ENCODE assay signal across 16 cellular contexts in the genomic region with DNA sequence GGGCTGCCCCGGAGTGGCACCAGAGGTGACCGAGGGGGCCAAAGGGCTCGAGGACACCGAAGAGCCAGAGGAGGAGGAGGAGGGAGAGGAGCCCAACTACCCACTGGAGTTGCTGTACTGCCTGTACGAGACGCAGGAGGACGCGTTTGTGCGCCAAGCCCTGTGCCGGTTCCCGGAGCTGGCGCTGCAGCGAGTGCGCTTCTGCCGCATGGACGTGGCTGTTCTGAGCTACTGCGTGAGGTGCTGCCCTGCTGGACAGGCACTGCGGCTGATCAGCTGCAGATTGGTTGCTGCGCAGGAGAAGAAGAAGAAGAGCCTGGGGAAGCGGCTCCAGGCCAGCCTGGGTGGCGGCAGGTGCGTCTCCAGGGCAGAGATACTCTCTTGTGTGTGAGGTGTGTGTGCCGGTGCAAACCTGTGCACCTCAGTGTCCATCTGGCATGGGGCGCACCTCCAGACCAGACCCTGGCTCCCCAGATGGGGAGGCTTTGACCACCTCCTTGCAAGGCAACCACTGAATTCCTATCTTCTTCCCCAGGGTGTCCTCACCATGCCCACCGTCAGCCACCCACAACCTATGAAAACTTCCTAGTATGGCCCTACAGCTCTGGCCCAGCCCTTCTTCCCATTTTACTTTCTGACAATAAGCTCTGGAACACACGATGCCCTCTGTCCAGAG. TPM values are rescaled to one million over a fixed set of nuclear protein-coding genes. Genes with fewer than 3 reads are reported as not detected.
DNase-seq lines count a peak whose midpoint lies in the region; ATAC-seq, FAIRE-seq and TF ChIP-seq lines count a peak whose summit lies in the region.
"Had no signal": no experiment of that assay in that cellular context is flagged by ENCODE, and none has a peak within 500 bp of the region (broad histone marks: within the 10 kb centered on the region; RNA-seq: fewer than 3 reads in every experiment).

No MANE protein-coding gene starts in this region.

- H4K8ac ChIP-seq in H1 (ENCODE audit: extremely low read depth, insufficient read depth, low read length), result no peak overlapping the region

- H3K27ac ChIP-seq in H1 (ENCODE audit: low read depth, low read length) (no peak overlapping the region), skin epidermis (no peak overlapping the region), A673 (ENCODE audit: low read depth, low read length, poor library complexity, severe bottlenecking) (no peak overlapping the region)
- H3K27ac ChIP-seq: esophagus squamous epithelium, sigmoid colon, uterus had no signal

- TF ChIP-seq POLR2A in H1 (IDR thresholded peaks at IDR 0.05; ENCODE audit: control extremely low read depth in 1 of 2, low read depth in 2 of 2, low read length in 2 of 2), result no peak

- TF ChIP-seq CTCF in H1 (IDR thresholded peaks at IDR 0.05; ENCODE audit: control extremely low read depth in 1 of 3, insufficient read depth in 1 of 3, low read depth in 1 of 3, low read length in 3 of 3), result no peak
- no peak for TF ChIP-seq CTCF in A673 (conservative IDR thresholded peaks at IDR 0.05; ENCODE audit: low read depth, low read length)

- no peak overlapping the region for H2AK5ac ChIP-seq in H1 (ENCODE audit: low read depth, low read length)

- peaks cover 4% of the 10 kb centered on the region for H3K9me3 Mint-ChIP-seq in T-helper 2 cell treated with Interferon-gamma antibody and Interleukin-4, amounts not matched to agents 5 μg/mL and 100 μg/mL, for 36 hours

- H2BK15ac ChIP-seq in H1 (ENCODE audit: low read length), result peak overlapping the region; percentile 92; the same call in 1 of the 2 replicates

- peak overlapping the region; percentile 26 for H3K9ac ChIP-seq in NT2/D1 (ENCODE audit: insufficient read length, low read depth)
- H3K9ac ChIP-seq in H1 (replicated peaks in 1 of 4; ENCODE audit: extremely low read depth in 1 of 4, low read depth in 3 of 4, low read length in 3 of 4), result no peak overlapping the region

- no peak for DNase-seq in T-helper 2 cell treated with Interferon-gamma antibody and Interleukin-4, amounts not matched to agents 5 μg/mL and 100 μg/mL, for 36 hours (ENCODE audit: low spot score)
- DNase-seq in T-helper 2 cell (no peak), NT2/D1 (ENCODE audit: low read depth, low spot score) (no peak), H1 (ENCODE audit: low read depth in 1 of 2, low spot score in 2 of 2) (peak in 1 of 2 experiments; percentile 48), A673 (ENCODE audit: low spot score) (no peak), T-helper 9 cell (no peak)
- DNase-seq: DMS79 treated with DMSO at 0.1 percent for 48 hours, esophagus squamous epithelium, NCI-H446, T1000 had no signal

- CTCF ChIA-PET in H1 (lab: Charles Lee; ENCODE audit: partially characterized antibody) (interaction anchor here (0.6 to 8.6 kb wide), 9 partner anchors 9 to 74 kb away, joined by 3 to 88 read pairs (median 4); no protein-coding TSS in a partner anchor), A673 (lab: Charles Lee) (no interaction called here)

- no peak overlapping the region for H3K14ac ChIP-seq in H1 (ENCODE audit: insufficient read length)

- H3K36me3 Mint-ChIP-seq in T-helper 2 cell treated with Interferon-gamma antibody and Interleukin-4, amounts not matched to agents 5 μg/mL and 100 μg/mL, for 36 hours (ENCODE audit: low read depth), result peaks cover 24% of the 10 kb centered on the region
- H3K36me3 Mint-ChIP-seq: mesothelial cell of epicardium had no signal

- H3K23me2 ChIP-seq in H1 (ENCODE audit: low read depth, low read length), result no peaks in the 10 kb centered on the region

- FAIRE-seq in H1 (lab: Jason Lieb, UNC), result no peak

- peaks cover 38% of the 10 kb centered on the region for H3K4me1 Mint-ChIP-seq in T-helper 2 cell treated with Interferon-gamma antibody and Interleukin-4, amounts not matched to agents 5 μg/mL and 100 μg/mL, for 36 hours (ENCODE audit: low read depth)

- no peak overlapping the region for H3K4me3 ChIP-seq in NT2/D1 (ENCODE audit: insufficient read length, low read depth)
- no peak overlapping the region for H3K4me3 ChIP-seq in H1 (ENCODE audit: extremely low read depth in 1 of 4, insufficient read depth in 2 of 4, low read depth in 3 of 4, low read length in 4 of 4)
- peak overlapping the region in 4 of 7 experiments; percentile 11 to 35 (median 24) for H3K4me3 ChIP-seq in skin epidermis
- no peak overlapping the region for H3K4me3 ChIP-seq in A673 (ENCODE audit: low read depth, low read length, poor library complexity, severe bottlenecking)
- H3K4me3 ChIP-seq: uterus had no signal

- H3K4ac ChIP-seq in H1 (replicated peaks; ENCODE audit: insufficient read length, low read depth, low read length), result no peak overlapping the region

- H3K36me3 ChIP-seq in NT2/D1 (ENCODE audit: insufficient read depth, insufficient read length, low read length) (no peaks in the 10 kb centered on the region), H1 (ENCODE audit: control insufficient read depth in 2 of 4, insufficient read depth in 4 of 4, low read length in 3 of 4) (no peaks in the 10 kb centered on the region), A673 (ENCODE audit: insufficient read depth, low read length, poor library complexity, severe bottlenecking) (no peaks in the 10 kb centered on the region)
- H3K36me3 ChIP-seq: esophagus squamous epithelium, sigmoid colon, uterus had no signal

- peak overlapping the region; percentile 39; the same call in 1 of the 2 replicates for H2BK12ac ChIP-seq in H1 (ENCODE audit: low read depth, low read length)

- H3K4me3 Mint-ChIP-seq in T-helper 2 cell treated with Interferon-gamma antibody and Interleukin-4, amounts not matched to agents 5 μg/mL and 100 μg/mL, for 36 hours, result peak overlapping the region; percentile 77
- H3K4me3 Mint-ChIP-seq: mesothelial cell of epicardium had no signal

- 95% methylated on average over 26 of the region's 26 CpGs; no CpG with 5 or more reads in 1 of the 2 experiments for WGBS in H1 (ENCODE audit: extremely low coverage in 1 of 2, insufficient coverage in 1 of 2, insufficient read length in 1 of 2, insufficient replicate concordance in 2 of 2, low coverage in 1 of 2, low lambda C conversion rate in 2 of 2, missing lambda C conversion rate in 1 of 2), 2 experiments

- peaks cover 49% of the 10 kb centered on the region for H3K27me3 Mint-ChIP-seq in T-helper 2 cell treated with Interferon-gamma antibody and Interleukin-4, amounts not matched to agents 5 μg/mL and 100 μg/mL, for 36 hours (ENCODE audit: low read depth)

- H4K5ac ChIP-seq in H1 (ENCODE audit: insufficient read length, low read depth, low read length), result no peak overlapping the region

- no peak overlapping the region for H3K4me2 ChIP-seq in H1 (ENCODE audit: insufficient read depth in 1 of 2, low read depth in 2 of 2, low read length in 2 of 2)

- POLR2A ChIA-PET in H1 (lab: Charles Lee; ENCODE audit: partially characterized antibody), result interaction anchor here (0.7 to 7.7 kb wide), 12 partner anchors 8 to 115 kb away, joined by 3 to 51 read pairs (median 4); a partner anchor contains a TSS
- POLR2A ChIA-PET in A673 (lab: Charles Lee; ENCODE audit: low non-redundant PET), result no interaction called here

- ATAC-seq in GM21447 (IDR thresholded peaks at IDR 0.05; ENCODE audit: unreplicated experiment), result no peak
- ATAC-seq: HCT116 had no signal

- H2BK120ac ChIP-seq in H1 (replicated peaks; ENCODE audit: low read depth, low read length), result no peak overlapping the region

- H3K18ac ChIP-seq in H1 (ENCODE audit: extremely low read depth, low read length), result no peak overlapping the region

- peak overlapping the region; percentile 49; the same call in 1 of the 2 replicates for H2BK5ac ChIP-seq in H1 (ENCODE audit: low read depth, low read length)

- no peaks in the 10 kb centered on the region for H3K79me2 ChIP-seq in H1 (ENCODE audit: control insufficient read depth in 1 of 2, insufficient read depth in 2 of 2, low read length in 2 of 2)

- H3K23ac ChIP-seq in H1 (ENCODE audit: insufficient read length), result no peak overlapping the region

- H2AFZ ChIP-seq in H1 (ENCODE audit: low read length), result no peak overlapping the region

- no peak for TF ChIP-seq RAD21 in H1 (IDR thresholded peaks at IDR 0.05 in 1 of 2, conservative IDR thresholded peaks at IDR 0.05 in 1 of 2; ENCODE audit: low read depth in 2 of 2, low read length in 2 of 2)

- H3K27ac Mint-ChIP-seq in T-helper 2 cell treated with Interferon-gamma antibody and Interleukin-4, amounts not matched to agents 5 μg/mL and 100 μg/mL, for 36 hours, result no peak overlapping the region
- H3K27ac Mint-ChIP-seq: mesothelial cell of epicardium had no signal

- peaks cover 12% of the 10 kb centered on the region for H3K4me1 ChIP-seq in NT2/D1 (ENCODE audit: insufficient read depth, insufficient read length)
- peaks cover 0 to 5% (median 0%) of the 10 kb centered on the region in 4 experiments; a peak in 4 of 7 replicates for H3K4me1 ChIP-seq in H1 (replicated peaks in 1 of 4; ENCODE audit: control insufficient read depth in 3 of 4, insufficient read depth in 4 of 4, low read length in 3 of 4)
- H3K4me1 ChIP-seq in A673 (ENCODE audit: insufficient read depth, low read length, poor library complexity, severe bottlenecking), result no peaks in the 10 kb centered on the region

- no peaks in the 10 kb centered on the region for H3K79me1 ChIP-seq in H1 (ENCODE audit: low read depth, low read length)

- intact Hi-C loops in A673 (cut with micrococcal nuclease; ENCODE audit: unreplicated experiment), result no loop called here

- H3K56ac ChIP-seq in H1 (replicated peaks; ENCODE audit: insufficient read length, low read depth, low read length), result no peak overlapping the region

- no peaks in the 10 kb centered on the region for H4K20me1 ChIP-seq in H1 (replicated peaks in 1 of 2; ENCODE audit: control insufficient read depth in 1 of 2, insufficient read depth in 2 of 2, low read length in 2 of 2)

- H3K27me3 ChIP-seq in NT2/D1 (ENCODE audit: insufficient read depth, insufficient read length) (peaks cover 12% of the 10 kb centered on the region), H1 (replicated peaks in 1 of 4; ENCODE audit: control insufficient read depth in 3 of 4, extremely low read depth in 1 of 4, insufficient read depth in 3 of 4, low read length in 3 of 4) (peaks cover 0 to 3% (median 1%) of the 10 kb centered on the region in 4 experiments; a peak in 2 of 7 replicates), A673 (replicated peaks; ENCODE audit: insufficient read depth, low read depth, low read length, poor library complexity) (peaks cover 43% of the 10 kb centered on the region)

- no peak overlapping the region for H4K91ac ChIP-seq in H1 (replicated peaks; ENCODE audit: insufficient read length, low read length)

- TF ChIP-seq EP300 in H1 (IDR thresholded peaks at IDR 0.05; ENCODE audit: borderline replicate concordance in 1 of 2, low read depth in 2 of 2, low read length in 2 of 2), result no peak

- H2BK20ac ChIP-seq in H1 (ENCODE audit: low read length), result no peak overlapping the region

- H3K9me3 ChIP-seq in NT2/D1 (ENCODE audit: insufficient read depth, low read length) (peaks cover 2% of the 10 kb centered on the region; the same call in 1 of the 2 replicates), H1 (ENCODE audit: insufficient read depth in 2 of 2, low read depth in 1 of 2, low read length in 1 of 2) (no peaks in the 10 kb centered on the region), A673 (ENCODE audit: low read depth, low read length, poor library complexity, severe bottlenecking) (no peaks in the 10 kb centered on the region)
- H3K9me3 ChIP-seq: esophagus squamous epithelium, sigmoid colon, uterus had no signal

- BruUV-seq in A673 (replicated peaks; lab: Mats Ljungman, UMichigan), result no TSS peak

RNA-seq across cellular contexts. Expression of a gene that starts 3.4 kb away (rescaled TPM):
- total RNA-seq in H1 (2021; fragmentation: NEBNext Ultra II Directional; extraction: Animal tissue kit (Norgen Biotek cat#: 25700)), result not detected in 2 replicates
- polyA plus RNA-seq in H1 (2011; rRNA removed), result 0.06 TPM in 1 of 2 replicates, not detected in the other
- 0.06 TPM for polyA plus RNA-seq in H1 (2011; cell fraction: cytosol; rRNA removed)
- polyA plus RNA-seq in H1 (2011; cell fraction: nucleus; rRNA removed), result 0.19 TPM
- 0.05 to 0.13 TPM in 2 of 4 replicates, not detected in the others for polyA plus RNA-seq in H1 (2012, experiment 1 of 2)
- polyA plus RNA-seq in H1 (2012, experiment 2 of 2), result not detected
- polyA plus RNA-seq in H1 (2013, experiment 1 of 2), result not detected
- polyA plus RNA-seq in H1 (2013, experiment 2 of 2), result not detected
- polyA minus RNA-seq in H1 (2011; rRNA and poly(A)+ RNA removed), result not detected in 2 replicates
- not detected for polyA minus RNA-seq in H1 (2011; cell fraction: cytosol; rRNA and poly(A)+ RNA removed)
- polyA minus RNA-seq in H1 (2011; cell fraction: nucleus; rRNA and poly(A)+ RNA removed), result 0.20 TPM
- total RNA-seq in A673 (2021), result not detected in 2 replicates
- total RNA-seq: mesothelial cell of epicardium had no signal

RNA-seq across cellular contexts. Expression of a gene that starts 7.3 kb away (rescaled TPM):
- 52.9 and 60.7 TPM in 2 replicates for total RNA-seq in H1 (2021; fragmentation: NEBNext Ultra II Directional; extraction: Animal tissue kit (Norgen Biotek cat#: 25700))
- 34.8 and 61.4 TPM in 2 replicates for polyA plus RNA-seq in H1 (2011; rRNA removed)
- polyA plus RNA-seq in H1 (2011; cell fraction: cytosol; rRNA removed), result 56.3 TPM
- polyA plus RNA-seq in H1 (2011; cell fraction: nucleus; rRNA removed), result 681 TPM
- 50.3 to 86.1 TPM (median 73.3 TPM) in 4 replicates for polyA plus RNA-seq in H1 (2012, experiment 1 of 2)
- 36.1 TPM for polyA plus RNA-seq in H1 (2012, experiment 2 of 2)
- 44.0 TPM for polyA plus RNA-seq in H1 (2013, experiment 1 of 2)
- 38.3 TPM for polyA plus RNA-seq in H1 (2013, experiment 2 of 2)
- 8.6 and 10.8 TPM in 2 replicates for polyA minus RNA-seq in H1 (2011; rRNA and poly(A)+ RNA removed)
- 17.0 TPM for polyA minus RNA-seq in H1 (2011; cell fraction: cytosol; rRNA and poly(A)+ RNA removed)
- polyA minus RNA-seq in H1 (2011; cell fraction: nucleus; rRNA and poly(A)+ RNA removed), result 53.3 TPM
- total RNA-seq in A673 (2021), result 5.4 and 8.6 TPM in 2 replicates

RNA-seq across cellular contexts. Expression of a gene that starts 17.7 kb away (rescaled TPM):
- total RNA-seq in H1 (2021; fragmentation: NEBNext Ultra II Directional; extraction: Animal tissue kit (Norgen Biotek cat#: 25700)), result not detected in 2 replicates
- 0.50 TPM in 1 of 2 replicates, not detected in the other for polyA plus RNA-seq in H1 (2011; rRNA removed)
- polyA plus RNA-seq in H1 (2011; cell fraction: cytosol; rRNA removed), result 0.21 TPM
- polyA plus RNA-seq in H1 (2011; cell fraction: nucleus; rRNA removed), result 0.30 TPM
- 0.33 TPM in 1 of 4 replicates, not detected in the others for polyA plus RNA-seq in H1 (2012, experiment 1 of 2)
- not detected for polyA plus RNA-seq in H1 (2012, experiment 2 of 2)
- 0.26 TPM for polyA plus RNA-seq in H1 (2013, experiment 1 of 2)
- polyA plus RNA-seq in H1 (2013, experiment 2 of 2), result 0.11 TPM
- not detected in 2 replicates for polyA minus RNA-seq in H1 (2011; rRNA and poly(A)+ RNA removed)
- not detected for polyA minus RNA-seq in H1 (2011; cell fraction: cytosol; rRNA and poly(A)+ RNA removed)
- not detected for polyA minus RNA-seq in H1 (2011; cell fraction: nucleus; rRNA and poly(A)+ RNA removed)
- not detected in 2 replicates for total RNA-seq in A673 (2021)
- total RNA-seq: esophagus squamous epithelium, mesothelial cell of epicardium, sigmoid colon, uterus had no signal
- polyA plus RNA-seq: sigmoid colon had no signal

RNA-seq across cellular contexts. Expression of a gene that starts 26.0 kb away (rescaled TPM):
- 363 and 399 TPM in 2 replicates for total RNA-seq in H1 (2021; fragmentation: NEBNext Ultra II Directional; extraction: Animal tissue kit (Norgen Biotek cat#: 25700))
- 764 and 902 TPM in 2 replicates for polyA plus RNA-seq in H1 (2011; rRNA removed)
- polyA plus RNA-seq in H1 (2011; cell fraction: cytosol; rRNA removed), result 381 TPM
- 326 TPM for polyA plus RNA-seq in H1 (2011; cell fraction: nucleus; rRNA removed)
- polyA plus RNA-seq in H1 (2012, experiment 1 of 2), result 487 to 716 TPM (median 624 TPM) in 4 replicates
- polyA plus RNA-seq in H1 (2012, experiment 2 of 2), result 666 TPM
- 1,170 TPM for polyA plus RNA-seq in H1 (2013, experiment 1 of 2)
- polyA plus RNA-seq in H1 (2013, experiment 2 of 2), result 1,490 TPM
- 220 and 246 TPM in 2 replicates for polyA minus RNA-seq in H1 (2011; rRNA and poly(A)+ RNA removed)
- polyA minus RNA-seq in H1 (2011; cell fraction: cytosol; rRNA and poly(A)+ RNA removed), result 86.5 TPM
- polyA minus RNA-seq in H1 (2011; cell fraction: nucleus; rRNA and poly(A)+ RNA removed), result 58.9 TPM
- 23.3 and 25.5 TPM in 2 replicates for total RNA-seq in A673 (2021)

RNA-seq across cellular contexts. Expression of a gene that starts 32.2 kb away (rescaled TPM):
- total RNA-seq in H1 (2021; fragmentation: NEBNext Ultra II Directional; extraction: Animal tissue kit (Norgen Biotek cat#: 25700)), result 394 and 417 TPM in 2 replicates
- 1,464 and 1,887 TPM in 2 replicates for polyA plus RNA-seq in H1 (2011; rRNA removed)
- 1,079 TPM for polyA plus RNA-seq in H1 (2011; cell fraction: cytosol; rRNA removed)
- polyA plus RNA-seq in H1 (2011; cell fraction: nucleus; rRNA removed), result 974 TPM
- polyA plus RNA-seq in H1 (2012, experiment 1 of 2), result 247 to 559 TPM (median 446 TPM) in 4 replicates
- 534 TPM for polyA plus RNA-seq in H1 (2012, experiment 2 of 2)
- 788 TPM for polyA plus RNA-seq in H1 (2013, experiment 1 of 2)
- polyA plus RNA-seq in H1 (2013, experiment 2 of 2), result 902 TPM
- 336 and 605 TPM in 2 replicates for polyA minus RNA-seq in H1 (2011; rRNA and poly(A)+ RNA removed)
- polyA minus RNA-seq in H1 (2011; cell fraction: cytosol; rRNA and poly(A)+ RNA removed), result 285 TPM
- polyA minus RNA-seq in H1 (2011; cell fraction: nucleus; rRNA and poly(A)+ RNA removed), result 204 TPM
- total RNA-seq in A673 (2021), result 24.4 and 34.1 TPM in 2 replicates

Comparison
In these comparisons a context has a peak if more than half of its experiments do, and no peak if none do; other contexts are left out.
1. H3K4me3 ChIP-seq: peak in skin epidermis (4 of 7); none in NT2/D1 (single experiment), H1 (0 of 4) and A673 (single experiment).